8 cellular contexts compared by ENCODE assay signal in the genomic region with DNA sequence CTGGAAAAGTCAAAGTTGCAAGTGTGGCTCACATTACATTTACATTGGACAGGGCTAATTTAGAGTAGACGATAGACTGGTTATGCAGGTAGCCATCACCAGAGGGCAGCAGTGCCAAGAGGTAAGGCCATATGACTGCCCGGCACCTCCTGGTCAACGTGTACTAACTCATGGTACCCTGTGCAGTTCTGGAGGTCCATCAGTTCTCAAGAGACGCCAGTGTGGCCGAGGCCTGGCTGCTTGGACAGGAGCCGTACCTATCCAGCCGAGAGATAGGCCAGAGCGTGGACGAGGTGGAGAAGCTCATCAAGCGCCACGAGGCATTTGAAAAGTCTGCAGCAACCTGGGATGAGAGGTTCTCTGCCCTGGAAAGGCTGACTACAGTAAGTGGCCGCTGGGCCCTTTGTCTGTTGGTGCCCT.
A peak's percentile ranks its signal among the peaks of the same experiment; 100 is the strongest.
DNase-seq lines count a peak whose midpoint lies in the region; ATAC-seq and TF ChIP-seq lines count a peak whose summit lies in the region.

No MANE protein-coding gene starts in this region.

- peaks cover 18% of the 10 kb centered on the region for H3K4me1 ChIP-seq in OCI-LY3 (ENCODE audit: low read length)

- H2AFZ ChIP-seq in OCI-LY3 (ENCODE audit: low read depth, low read length), result no peak overlapping the region

- POLR2A ChIA-PET in activated naive CD8-positive, alpha-beta T cell treated with anti-CD3 and anti-CD28 coated beads, Interleukin-2, amount 10 ng/mL, durations not matched to agents 7 days and 5 days (lab: Charles Lee), result interaction anchor here (0.6 kb wide), 1 partner anchor 544 kb away, joined by 6 read pairs; no protein-coding TSS in a partner anchor

- ATAC-seq in activated naive CD8-positive, alpha-beta T cell treated with anti-CD3 and anti-CD28 coated beads, Interleukin-2, amount 10 ng/mL, durations not matched to agents 7 days and 5 days (ENCODE audit: low read depth), result peak; percentile 38
- ATAC-seq in GM21390 (IDR thresholded peaks at IDR 0.05; ENCODE audit: unreplicated experiment) (no peak), GM19395 (IDR thresholded peaks at IDR 0.05; ENCODE audit: unreplicated experiment) (no peak)

- H3K79me2 ChIP-seq in OCI-LY3 (ENCODE audit: low read length), result no peaks in the 10 kb centered on the region

- no peaks in the 10 kb centered on the region for H3K9me3 ChIP-seq in OCI-LY3 (ENCODE audit: insufficient read depth, low read length)

- no peaks in the 10 kb centered on the region for H3K9me3 Mint-ChIP-seq in activated naive CD8-positive, alpha-beta T cell treated with anti-CD3 and anti-CD28 coated beads, Interleukin-2, amount 10 ng/mL, durations not matched to agents 7 days and 5 days

- H3K36me3 ChIP-seq in OCI-LY3 (replicated peaks; ENCODE audit: low read depth, low read length), result peaks cover 10% of the 10 kb centered on the region

- peak; percentile 10 for TF ChIP-seq CTCF in GM20000 (IDR thresholded peaks at IDR 0.05; ENCODE audit: extremely low read depth, missing control alignments)
- peak; percentile 69 for TF ChIP-seq CTCF in OCI-LY3 (IDR thresholded peaks at IDR 0.05; ENCODE audit: low read depth, low read length)

- no peaks in the 10 kb centered on the region for H4K20me1 ChIP-seq in OCI-LY3 (ENCODE audit: insufficient read depth, low read length)

- DNase-seq in COLO829 (ENCODE audit: low spot score), result peak; percentile 50
- peak; percentile 29 for DNase-seq in GM20000 (ENCODE audit: low spot score)
- no peak for DNase-seq in activated naive CD8-positive, alpha-beta T cell treated with anti-CD3 and anti-CD28 coated beads, Interleukin-2, amount 10 ng/mL, durations not matched to agents 7 days and 5 days
- peak; percentile 33 for DNase-seq in iPS DF 4.7 (ENCODE audit: extremely low read depth, low spot score)
- peak; percentile 6 for DNase-seq in stimulated activated CD4-positive, alpha-beta T cell treated with anti-CD3 and anti-CD28 coated beads, Interleukin-2, amount 100 ng/mL, for 4 hours (ENCODE audit: low read depth)

- no peak overlapping the region for H3K4me2 ChIP-seq in OCI-LY3 (ENCODE audit: low read length)

- peaks cover 39% of the 10 kb centered on the region for H3K36me3 Mint-ChIP-seq in activated naive CD8-positive, alpha-beta T cell treated with anti-CD3 and anti-CD28 coated beads, Interleukin-2, amount 10 ng/mL, durations not matched to agents 7 days and 5 days

- peaks cover 16% of the 10 kb centered on the region for H3K4me1 Mint-ChIP-seq in activated naive CD8-positive, alpha-beta T cell treated with anti-CD3 and anti-CD28 coated beads, Interleukin-2, amount 10 ng/mL, durations not matched to agents 7 days and 5 days

- no peaks in the 10 kb centered on the region for H3K27me3 Mint-ChIP-seq in activated naive CD8-positive, alpha-beta T cell treated with anti-CD3 and anti-CD28 coated beads, Interleukin-2, amount 10 ng/mL, durations not matched to agents 7 days and 5 days

- H3K9ac ChIP-seq in OCI-LY3 (ENCODE audit: low read length), result no peak overlapping the region

- H3K27ac Mint-ChIP-seq in activated naive CD8-positive, alpha-beta T cell treated with anti-CD3 and anti-CD28 coated beads, Interleukin-2, amount 10 ng/mL, durations not matched to agents 7 days and 5 days, result no peak overlapping the region

- H3K27ac ChIP-seq in OCI-LY3 (ENCODE audit: low read length), result no peak overlapping the region

- peak overlapping the region; percentile 14 for H3K4me3 Mint-ChIP-seq in activated naive CD8-positive, alpha-beta T cell treated with anti-CD3 and anti-CD28 coated beads, Interleukin-2, amount 10 ng/mL, durations not matched to agents 7 days and 5 days

- H3K4me3 ChIP-seq in OCI-LY3 (ENCODE audit: low read length), result no peak overlapping the region

- H3K27me3 ChIP-seq in OCI-LY3 (ENCODE audit: low read depth, low read length), result no peaks in the 10 kb centered on the region
